In the genomic region with DNA sequence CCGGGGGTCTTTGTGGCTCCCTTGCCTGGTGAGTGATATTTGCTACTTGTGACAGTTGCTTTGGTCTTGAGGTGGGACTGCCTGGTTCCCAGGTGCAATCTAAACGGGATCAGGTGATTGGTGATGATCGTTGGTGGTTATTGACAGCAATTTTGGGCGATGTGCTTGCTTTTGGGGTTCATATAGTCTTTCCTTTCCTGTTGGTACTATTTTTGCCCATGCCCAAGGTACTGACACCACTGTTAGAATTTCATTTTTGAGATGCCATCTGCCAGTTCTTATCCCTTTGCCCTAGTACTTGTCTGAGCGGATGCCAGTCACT, we compare ENCODE assay signal across 1 cellular context.
A peak's percentile ranks its signal among the peaks of the same experiment; 100 is the strongest.
TF ChIP-seq lines count a peak whose summit lies in the region.

No MANE protein-coding gene starts in this region.

TF ChIP-seq in K562, 482 proteins besides CTCF, POLR2A, EP300 and RAD21 (continued from another document):
- TF ChIP-seq SAP30 (IDR thresholded peaks at IDR 0.05; ENCODE audit: borderline replicate concordance, insufficient read depth, low read depth, low read length, poor library complexity, severe bottlenecking): peak; percentile 54
- TF ChIP-seq AFF4 (CRISPR knock-in tag; IDR thresholded peaks at IDR 0.05): 0 out of 2 replicates have a peak, but pooled peaks have one; percentile 7
- 0 out of 2 replicates have a peak, but pooled peaks have one; percentile 43 for TF ChIP-seq NKRF (IDR thresholded peaks at IDR 0.05; ENCODE audit: borderline replicate concordance)
